10 cellular contexts compared by ENCODE assay signal in the genomic region with DNA sequence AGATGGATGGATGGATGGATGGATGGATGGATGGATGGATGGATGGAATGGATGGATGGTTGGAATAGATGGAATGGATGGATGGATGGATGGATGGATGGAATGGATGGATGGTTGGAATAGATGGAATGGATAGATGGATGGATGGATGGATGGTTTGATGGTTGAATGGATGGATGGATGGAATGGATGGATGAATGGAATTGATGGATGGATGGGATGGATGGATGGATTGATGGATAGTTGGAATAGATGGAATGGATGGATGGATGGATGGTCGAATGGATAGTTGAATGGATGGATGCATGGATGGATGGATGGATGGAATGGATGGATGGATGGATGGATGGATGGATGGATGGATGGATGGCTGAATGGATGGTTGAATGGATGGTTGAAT. TPM values are rescaled to one million over a fixed set of nuclear protein-coding genes. Genes with fewer than 3 reads are reported as not detected.
"Had no signal": no experiment of that assay in that cellular context is flagged by ENCODE, and none has a peak within 500 bp of the region (broad histone marks: within the 10 kb centered on the region; RNA-seq: fewer than 3 reads in every experiment).

No MANE protein-coding gene starts in this region.

RNA-seq across cellular contexts. Expression of gene SLC22A12, which starts 4.9 kb away (rescaled TPM):
- total RNA-seq: MCF 10A; NCI-H460; OCI-LY7; PC-9; Right ventricle myocardium inferior; RPMI7951; SJCRH30; SK-MEL-5; T-cell; T-helper 1 cell treated with Interleukin-12 subunit alpha and Interleukin-12 subunit beta and Interleukin-4 antibody, amounts not matched to agents 30 ng/mL and 1 ng/mL, for 36 hours had no signal

RNA-seq across cellular contexts. Expression of gene SLC22A11, which starts 40.2 kb away (rescaled TPM):
- total RNA-seq: MCF 10A; Right ventricle myocardium inferior; RPMI7951; SJCRH30; SK-MEL-5; T-cell; T-helper 1 cell treated with Interleukin-12 subunit alpha and Interleukin-12 subunit beta and Interleukin-4 antibody, amounts not matched to agents 30 ng/mL and 1 ng/mL, for 36 hours had no signal
